Comparison of ENCODE assay signal across 1 cellular context in genomic region chr15:92891533-92892200, GRCh38.
TF ChIP-seq lines count a peak whose summit lies in the region.

No MANE protein-coding gene starts in this region.

TF ChIP-seq in HepG2, 621 proteins besides CTCF, POLR2A, EP300 and RAD21:
- TF ChIP-seq ZNF414 (CRISPR knock-in tag; IDR thresholded peaks at IDR 0.05) (no peak), ZNF691 (CRISPR knock-in tag; IDR thresholded peaks at IDR 0.05; ENCODE audit: borderline replicate concordance, low read depth) (no peak), ZGPAT (CRISPR knock-in tag; IDR thresholded peaks at IDR 0.05) (no peak), RBFOX2 (IDR thresholded peaks at IDR 0.05; ENCODE audit: low read depth, low read length) (peak; percentile 55), FLYWCH1 (CRISPR knock-in tag; IDR thresholded peaks at IDR 0.05) (no peak), HES4 (CRISPR knock-in tag; IDR thresholded peaks at IDR 0.05; ENCODE audit: borderline replicate concordance) (no peak), NR2F2 (IDR thresholded peaks at IDR 0.05; ENCODE audit: borderline replicate concordance, low read depth) (no peak), RBM39 (IDR thresholded peaks at IDR 0.05; ENCODE audit: low read depth, low read length, poor library complexity, severe bottlenecking) (no peak), KMT2A (CRISPR knock-in tag; IDR thresholded peaks at IDR 0.05) (no peak), AGO2 (optimal IDR thresholded peaks at IDR 0.05; ENCODE audit: low read depth, low read length) (peak; percentile 63)
